In the genomic region with DNA sequence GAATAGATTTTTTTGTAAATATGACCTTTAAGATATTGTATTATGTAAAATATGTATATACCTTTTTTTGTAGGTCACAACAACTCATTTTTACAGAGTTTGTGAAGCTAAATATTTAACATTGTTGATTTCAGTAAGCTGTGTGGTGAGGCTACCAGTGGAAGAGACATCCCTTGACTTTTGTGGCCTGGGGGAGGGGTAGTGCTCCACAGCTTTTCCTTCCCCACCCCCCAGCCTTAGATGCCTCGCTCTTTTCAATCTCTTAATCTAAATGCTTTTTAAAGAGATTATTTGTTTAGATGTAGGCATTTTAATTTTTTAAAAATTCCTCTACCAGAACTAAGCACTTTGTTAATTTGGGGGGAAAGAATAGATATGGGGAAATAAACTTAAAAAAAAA, we compare ENCODE assay signal across 2 cellular contexts.
TF ChIP-seq lines count a peak whose summit lies in the region.

No MANE protein-coding gene starts in this region.

TF ChIP-seq in H1, 55 proteins besides CTCF, POLR2A, EP300 and RAD21 (continued from another document and continues in another):
- TF ChIP-seq, protein P1, sequence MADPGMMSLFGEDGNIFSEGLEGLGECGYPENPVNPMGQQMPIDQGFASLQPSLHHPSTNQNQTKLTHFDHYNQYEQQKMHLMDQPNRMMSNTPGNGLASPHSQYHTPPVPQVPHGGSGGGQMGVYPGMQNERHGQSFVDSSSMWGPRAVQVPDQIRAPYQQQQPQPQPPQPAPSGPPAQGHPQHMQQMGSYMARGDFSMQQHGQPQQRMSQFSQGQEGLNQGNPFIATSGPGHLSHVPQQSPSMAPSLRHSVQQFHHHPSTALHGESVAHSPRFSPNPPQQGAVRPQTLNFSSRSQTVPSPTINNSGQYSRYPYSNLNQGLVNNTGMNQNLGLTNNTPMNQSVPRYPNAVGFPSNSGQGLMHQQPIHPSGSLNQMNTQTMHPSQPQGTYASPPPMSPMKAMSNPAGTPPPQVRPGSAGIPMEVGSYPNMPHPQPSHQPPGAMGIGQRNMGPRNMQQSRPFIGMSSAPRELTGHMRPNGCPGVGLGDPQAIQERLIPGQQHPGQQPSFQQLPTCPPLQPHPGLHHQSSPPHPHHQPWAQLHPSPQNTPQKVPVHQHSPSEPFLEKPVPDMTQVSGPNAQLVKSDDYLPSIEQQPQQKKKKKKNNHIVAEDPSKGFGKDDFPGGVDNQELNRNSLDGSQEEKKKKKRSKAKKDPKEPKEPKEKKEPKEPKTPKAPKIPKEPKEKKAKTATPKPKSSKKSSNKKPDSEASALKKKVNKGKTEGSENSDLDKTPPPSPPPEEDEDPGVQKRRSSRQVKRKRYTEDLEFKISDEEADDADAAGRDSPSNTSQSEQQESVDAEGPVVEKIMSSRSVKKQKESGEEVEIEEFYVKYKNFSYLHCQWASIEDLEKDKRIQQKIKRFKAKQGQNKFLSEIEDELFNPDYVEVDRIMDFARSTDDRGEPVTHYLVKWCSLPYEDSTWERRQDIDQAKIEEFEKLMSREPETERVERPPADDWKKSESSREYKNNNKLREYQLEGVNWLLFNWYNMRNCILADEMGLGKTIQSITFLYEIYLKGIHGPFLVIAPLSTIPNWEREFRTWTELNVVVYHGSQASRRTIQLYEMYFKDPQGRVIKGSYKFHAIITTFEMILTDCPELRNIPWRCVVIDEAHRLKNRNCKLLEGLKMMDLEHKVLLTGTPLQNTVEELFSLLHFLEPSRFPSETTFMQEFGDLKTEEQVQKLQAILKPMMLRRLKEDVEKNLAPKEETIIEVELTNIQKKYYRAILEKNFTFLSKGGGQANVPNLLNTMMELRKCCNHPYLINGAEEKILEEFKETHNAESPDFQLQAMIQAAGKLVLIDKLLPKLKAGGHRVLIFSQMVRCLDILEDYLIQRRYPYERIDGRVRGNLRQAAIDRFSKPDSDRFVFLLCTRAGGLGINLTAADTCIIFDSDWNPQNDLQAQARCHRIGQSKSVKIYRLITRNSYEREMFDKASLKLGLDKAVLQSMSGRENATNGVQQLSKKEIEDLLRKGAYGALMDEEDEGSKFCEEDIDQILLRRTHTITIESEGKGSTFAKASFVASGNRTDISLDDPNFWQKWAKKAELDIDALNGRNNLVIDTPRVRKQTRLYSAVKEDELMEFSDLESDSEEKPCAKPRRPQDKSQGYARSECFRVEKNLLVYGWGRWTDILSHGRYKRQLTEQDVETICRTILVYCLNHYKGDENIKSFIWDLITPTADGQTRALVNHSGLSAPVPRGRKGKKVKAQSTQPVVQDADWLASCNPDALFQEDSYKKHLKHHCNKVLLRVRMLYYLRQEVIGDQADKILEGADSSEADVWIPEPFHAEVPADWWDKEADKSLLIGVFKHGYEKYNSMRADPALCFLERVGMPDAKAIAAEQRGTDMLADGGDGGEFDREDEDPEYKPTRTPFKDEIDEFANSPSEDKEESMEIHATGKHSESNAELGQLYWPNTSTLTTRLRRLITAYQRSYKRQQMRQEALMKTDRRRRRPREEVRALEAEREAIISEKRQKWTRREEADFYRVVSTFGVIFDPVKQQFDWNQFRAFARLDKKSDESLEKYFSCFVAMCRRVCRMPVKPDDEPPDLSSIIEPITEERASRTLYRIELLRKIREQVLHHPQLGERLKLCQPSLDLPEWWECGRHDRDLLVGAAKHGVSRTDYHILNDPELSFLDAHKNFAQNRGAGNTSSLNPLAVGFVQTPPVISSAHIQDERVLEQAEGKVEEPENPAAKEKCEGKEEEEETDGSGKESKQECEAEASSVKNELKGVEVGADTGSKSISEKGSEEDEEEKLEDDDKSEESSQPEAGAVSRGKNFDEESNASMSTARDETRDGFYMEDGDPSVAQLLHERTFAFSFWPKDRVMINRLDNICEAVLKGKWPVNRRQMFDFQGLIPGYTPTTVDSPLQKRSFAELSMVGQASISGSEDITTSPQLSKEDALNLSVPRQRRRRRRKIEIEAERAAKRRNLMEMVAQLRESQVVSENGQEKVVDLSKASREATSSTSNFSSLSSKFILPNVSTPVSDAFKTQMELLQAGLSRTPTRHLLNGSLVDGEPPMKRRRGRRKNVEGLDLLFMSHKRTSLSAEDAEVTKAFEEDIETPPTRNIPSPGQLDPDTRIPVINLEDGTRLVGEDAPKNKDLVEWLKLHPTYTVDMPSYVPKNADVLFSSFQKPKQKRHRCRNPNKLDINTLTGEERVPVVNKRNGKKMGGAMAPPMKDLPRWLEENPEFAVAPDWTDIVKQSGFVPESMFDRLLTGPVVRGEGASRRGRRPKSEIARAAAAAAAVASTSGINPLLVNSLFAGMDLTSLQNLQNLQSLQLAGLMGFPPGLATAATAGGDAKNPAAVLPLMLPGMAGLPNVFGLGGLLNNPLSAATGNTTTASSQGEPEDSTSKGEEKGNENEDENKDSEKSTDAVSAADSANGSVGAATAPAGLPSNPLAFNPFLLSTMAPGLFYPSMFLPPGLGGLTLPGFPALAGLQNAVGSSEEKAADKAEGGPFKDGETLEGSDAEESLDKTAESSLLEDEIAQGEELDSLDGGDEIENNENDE (IDR thresholded peaks at IDR 0.05; ENCODE audit: insufficient replicate concordance, low read length): no peak
- TF ChIP-seq, protein P2, sequence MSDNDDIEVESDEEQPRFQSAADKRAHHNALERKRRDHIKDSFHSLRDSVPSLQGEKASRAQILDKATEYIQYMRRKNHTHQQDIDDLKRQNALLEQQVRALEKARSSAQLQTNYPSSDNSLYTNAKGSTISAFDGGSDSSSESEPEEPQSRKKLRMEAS (IDR thresholded peaks at IDR 0.05): no peak
- TF ChIP-seq JUN (IDR thresholded peaks at IDR 0.05; ENCODE audit: low read depth, low read length): no peak
- TF ChIP-seq POU5F1 (IDR thresholded peaks at IDR 0.05; ENCODE audit: low read depth, low read length): no peak
- no peak for TF ChIP-seq RBBP5 (IDR thresholded peaks at IDR 0.05; ENCODE audit: borderline replicate concordance, low read depth, low read length)
- TF ChIP-seq, protein P3, sequence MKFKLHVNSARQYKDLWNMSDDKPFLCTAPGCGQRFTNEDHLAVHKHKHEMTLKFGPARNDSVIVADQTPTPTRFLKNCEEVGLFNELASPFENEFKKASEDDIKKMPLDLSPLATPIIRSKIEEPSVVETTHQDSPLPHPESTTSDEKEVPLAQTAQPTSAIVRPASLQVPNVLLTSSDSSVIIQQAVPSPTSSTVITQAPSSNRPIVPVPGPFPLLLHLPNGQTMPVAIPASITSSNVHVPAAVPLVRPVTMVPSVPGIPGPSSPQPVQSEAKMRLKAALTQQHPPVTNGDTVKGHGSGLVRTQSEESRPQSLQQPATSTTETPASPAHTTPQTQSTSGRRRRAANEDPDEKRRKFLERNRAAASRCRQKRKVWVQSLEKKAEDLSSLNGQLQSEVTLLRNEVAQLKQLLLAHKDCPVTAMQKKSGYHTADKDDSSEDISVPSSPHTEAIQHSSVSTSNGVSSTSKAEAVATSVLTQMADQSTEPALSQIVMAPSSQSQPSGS (IDR thresholded peaks at IDR 0.05; ENCODE audit: low read length): no peak
- TF ChIP-seq RNF2 (IDR thresholded peaks at IDR 0.05; ENCODE audit: borderline replicate concordance, low read depth, low read length, missing control alignments, poor library complexity, severe bottlenecking): no peak
- no peak for TF ChIP-seq NANOG (IDR thresholded peaks at IDR 0.05; ENCODE audit: insufficient read depth, low read depth, low read length, poor library complexity, severe bottlenecking)
- no peak for TF ChIP-seq KDM5A (IDR thresholded peaks at IDR 0.05; ENCODE audit: low read length)
- no peak for TF ChIP-seq EZH2 (IDR thresholded peaks at IDR 0.05; ENCODE audit: low read depth, low read length, severe bottlenecking)
- TF ChIP-seq PHF8 (conservative IDR thresholded peaks at IDR 0.05; ENCODE audit: low read depth, low read length): no peak
- TF ChIP-seq TAF1 (IDR thresholded peaks at IDR 0.05; ENCODE audit: low read depth, low read length): no peak

TF ChIP-seq in neural cell, 6 proteins besides CTCF, POLR2A, EP300 and RAD21 (continued from another document):
- TF ChIP-seq, protein P4, sequence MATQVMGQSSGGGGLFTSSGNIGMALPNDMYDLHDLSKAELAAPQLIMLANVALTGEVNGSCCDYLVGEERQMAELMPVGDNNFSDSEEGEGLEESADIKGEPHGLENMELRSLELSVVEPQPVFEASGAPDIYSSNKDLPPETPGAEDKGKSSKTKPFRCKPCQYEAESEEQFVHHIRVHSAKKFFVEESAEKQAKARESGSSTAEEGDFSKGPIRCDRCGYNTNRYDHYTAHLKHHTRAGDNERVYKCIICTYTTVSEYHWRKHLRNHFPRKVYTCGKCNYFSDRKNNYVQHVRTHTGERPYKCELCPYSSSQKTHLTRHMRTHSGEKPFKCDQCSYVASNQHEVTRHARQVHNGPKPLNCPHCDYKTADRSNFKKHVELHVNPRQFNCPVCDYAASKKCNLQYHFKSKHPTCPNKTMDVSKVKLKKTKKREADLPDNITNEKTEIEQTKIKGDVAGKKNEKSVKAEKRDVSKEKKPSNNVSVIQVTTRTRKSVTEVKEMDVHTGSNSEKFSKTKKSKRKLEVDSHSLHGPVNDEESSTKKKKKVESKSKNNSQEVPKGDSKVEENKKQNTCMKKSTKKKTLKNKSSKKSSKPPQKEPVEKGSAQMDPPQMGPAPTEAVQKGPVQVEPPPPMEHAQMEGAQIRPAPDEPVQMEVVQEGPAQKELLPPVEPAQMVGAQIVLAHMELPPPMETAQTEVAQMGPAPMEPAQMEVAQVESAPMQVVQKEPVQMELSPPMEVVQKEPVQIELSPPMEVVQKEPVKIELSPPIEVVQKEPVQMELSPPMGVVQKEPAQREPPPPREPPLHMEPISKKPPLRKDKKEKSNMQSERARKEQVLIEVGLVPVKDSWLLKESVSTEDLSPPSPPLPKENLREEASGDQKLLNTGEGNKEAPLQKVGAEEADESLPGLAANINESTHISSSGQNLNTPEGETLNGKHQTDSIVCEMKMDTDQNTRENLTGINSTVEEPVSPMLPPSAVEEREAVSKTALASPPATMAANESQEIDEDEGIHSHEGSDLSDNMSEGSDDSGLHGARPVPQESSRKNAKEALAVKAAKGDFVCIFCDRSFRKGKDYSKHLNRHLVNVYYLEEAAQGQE (IDR thresholded peaks at IDR 0.05; ENCODE audit: borderline replicate concordance): no peak
- TF ChIP-seq SMC3 (conservative IDR thresholded peaks at IDR 0.05; ENCODE audit: poor library complexity) (no peak), EZH2 (IDR thresholded peaks at IDR 0.05; ENCODE audit: borderline replicate concordance, insufficient read depth, low read length, poor library complexity, severe bottlenecking) (no peak)
TF ChIP-seq in neural cell: peak in this region for 0.
